1 cellular context compared by ENCODE assay signal in the genomic region with DNA sequence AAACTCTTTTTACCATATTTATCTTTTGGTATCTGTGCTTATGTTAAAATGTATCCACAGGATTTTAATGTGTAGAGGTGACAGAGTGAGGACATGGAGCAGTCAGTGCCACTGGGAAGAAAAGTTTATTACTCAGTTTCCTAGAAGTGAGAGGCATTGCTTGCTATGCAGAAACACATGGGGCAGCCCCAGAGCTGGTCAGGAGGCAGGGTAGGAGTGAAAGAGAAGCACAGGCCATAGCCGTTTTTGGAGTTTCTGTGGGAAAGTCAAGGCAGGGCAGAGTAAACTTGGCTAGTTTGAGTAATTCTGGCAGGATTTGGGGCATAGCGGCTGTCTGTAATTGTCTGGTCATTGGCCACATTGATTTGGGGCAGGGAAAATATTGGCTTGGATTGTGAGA.
TF ChIP-seq lines count a peak whose summit lies in the region.

No MANE protein-coding gene starts in this region.

TF ChIP-seq in H1, 55 proteins besides CTCF, POLR2A, EP300 and RAD21:
- TF ChIP-seq, protein P1, sequence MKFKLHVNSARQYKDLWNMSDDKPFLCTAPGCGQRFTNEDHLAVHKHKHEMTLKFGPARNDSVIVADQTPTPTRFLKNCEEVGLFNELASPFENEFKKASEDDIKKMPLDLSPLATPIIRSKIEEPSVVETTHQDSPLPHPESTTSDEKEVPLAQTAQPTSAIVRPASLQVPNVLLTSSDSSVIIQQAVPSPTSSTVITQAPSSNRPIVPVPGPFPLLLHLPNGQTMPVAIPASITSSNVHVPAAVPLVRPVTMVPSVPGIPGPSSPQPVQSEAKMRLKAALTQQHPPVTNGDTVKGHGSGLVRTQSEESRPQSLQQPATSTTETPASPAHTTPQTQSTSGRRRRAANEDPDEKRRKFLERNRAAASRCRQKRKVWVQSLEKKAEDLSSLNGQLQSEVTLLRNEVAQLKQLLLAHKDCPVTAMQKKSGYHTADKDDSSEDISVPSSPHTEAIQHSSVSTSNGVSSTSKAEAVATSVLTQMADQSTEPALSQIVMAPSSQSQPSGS (IDR thresholded peaks at IDR 0.05; ENCODE audit: low read length) = no peak
- no peak for TF ChIP-seq POU5F1 (IDR thresholded peaks at IDR 0.05; ENCODE audit: low read depth, low read length)
- no peak for TF ChIP-seq SIRT6 (IDR thresholded peaks at IDR 0.05; ENCODE audit: low read length)
- no peak for TF ChIP-seq CEBPB (IDR thresholded peaks at IDR 0.05; ENCODE audit: low read depth, low read length)
- TF ChIP-seq KDM1A (IDR thresholded peaks at IDR 0.05; ENCODE audit: borderline replicate concordance, low read length) = no peak
